Comparison of ENCODE assay signal across 18 cellular contexts in genomic region chr11:128931066-128931465, GRCh38. TPM values are rescaled to one million over a fixed set of nuclear protein-coding genes. Genes with fewer than 3 reads are reported as not detected.
A peak's percentile ranks its signal among the peaks of the same experiment; 100 is the strongest.
DNase-seq lines count a peak whose midpoint lies in the region; ATAC-seq and TF ChIP-seq lines count a peak whose summit lies in the region.
"Had no signal": no experiment of that assay in that cellular context is flagged by ENCODE, and none has a peak within 500 bp of the region (broad histone marks: within the 10 kb centered on the region; RNA-seq: fewer than 3 reads in every experiment).

No MANE protein-coding gene starts in this region.

- H3K27me3 ChIP-seq in SJCRH30 = no peaks in the 10 kb centered on the region

- H3K4me3 Mint-ChIP-seq in chondrocyte (ENCODE audit: unreplicated experiment) (no peak overlapping the region), nephron (no peak overlapping the region)
- H3K4me3 Mint-ChIP-seq: CD4-positive, alpha-beta T cell; GM23338; HFFc6 had no signal

- peaks cover 24% of the 10 kb centered on the region for H3K27me3 Mint-ChIP-seq in chondrocyte (ENCODE audit: low read depth)
- peaks cover 12% of the 10 kb centered on the region for H3K27me3 Mint-ChIP-seq in nephron (ENCODE audit: low read depth)
- H3K27me3 Mint-ChIP-seq: CD4-positive, alpha-beta T cell had no signal

- H3K9me3 Mint-ChIP-seq in chondrocyte (ENCODE audit: low read depth) (no peaks in the 10 kb centered on the region), nephron (no peaks in the 10 kb centered on the region)
- H3K9me3 Mint-ChIP-seq: CD4-positive, alpha-beta T cell; GM23338; HFFc6 had no signal

- TF ChIP-seq CTCF in chondrocyte (IDR thresholded peaks at IDR 0.05) = no peak
- no peak for TF ChIP-seq CTCF in nephron (IDR thresholded peaks at IDR 0.05; ENCODE audit: unreplicated experiment in 3 of 3)
- TF ChIP-seq CTCF in coronary artery (IDR thresholded peaks at IDR 0.05) = no peak

- intact Hi-C loops in sciatic nerve (cut with DNase I) = no loop called here

- H3K4me1 ChIP-seq in SJCRH30 = peaks cover 53% of the 10 kb centered on the region
- H3K4me1 ChIP-seq: A549, Caco-2 had no signal

- H3K27ac ChIP-seq in SJCRH30 (peak overlapping the region; percentile 87), coronary artery (no peak overlapping the region)
- H3K27ac ChIP-seq: 22Rv1, A549, C4-2B had no signal

- ATAC-seq in sciatic nerve (no peak), HG02981 (IDR thresholded peaks at IDR 0.05; ENCODE audit: unreplicated experiment) (no peak)
- ATAC-seq: A549, GM23338 had no signal

- H3K27ac Mint-ChIP-seq in chondrocyte (ENCODE audit: unreplicated experiment) (peak overlapping the region; percentile 27), nephron (peak overlapping the region; percentile 38 to 54 (median 40))
- H3K27ac Mint-ChIP-seq: CD4-positive, alpha-beta T cell; GM23338; HFFc6 had no signal

- H3K4me3 ChIP-seq in SJCRH30 = no peak overlapping the region
- no peak overlapping the region for H3K4me3 ChIP-seq in coronary artery
- H3K4me3 ChIP-seq: A549, GM23338 had no signal

- H3K36me3 Mint-ChIP-seq in chondrocyte (ENCODE audit: low read depth) (peaks cover 2% of the 10 kb centered on the region), nephron (ENCODE audit: low read depth) (no peaks in the 10 kb centered on the region)

- H3K9me3 ChIP-seq in SJCRH30 (replicated peaks) = no peaks in the 10 kb centered on the region
- H3K9me3 ChIP-seq: A549, Caco-2 had no signal

- no peaks in the 10 kb centered on the region for H3K36me3 ChIP-seq in SJCRH30

- peak; percentile 29 for DNase-seq in NCI-H82 (lab: John Stamatoyannopoulos, UW)
- DNase-seq in NCI-H82 treated with DMSO at 0.1 percent for 48 hours (lab: John Stamatoyannopoulos, UW; ENCODE audit: unreplicated experiment) = no peak
- peak; percentile 52 to 63 for DNase-seq in SJCRH30
- DNase-seq in chondrocyte (ENCODE audit: low spot score) = no peak
- no peak for DNase-seq in sciatic nerve (ENCODE audit: low spot score)
- DNase-seq in coronary artery (ENCODE audit: low spot score) = no peak
- DNase-seq: AML-193; CD4-positive, alpha-beta T cell; HCEC 1CT; HFFc6; IMR-90 had no signal

- H3K4me1 Mint-ChIP-seq in chondrocyte (ENCODE audit: low read depth) = peaks cover 7% of the 10 kb centered on the region
- H3K4me1 Mint-ChIP-seq in nephron = peaks cover 65% of the 10 kb centered on the region

RNA-seq across cellular contexts. Expression of gene TP53AIP1, which starts 11.6 kb away (rescaled TPM):
- 0.03 TPM in 1 of 2 replicates, not detected in the other for total RNA-seq in SJCRH30 (2014; rRNA removed; shearing (Covaris generic))
- total RNA-seq in chondrocyte (0.17 TPM in 1 of 3 replicates, not detected in the others), sciatic nerve (not detected)
- total RNA-seq: HFFc6, IMR-90 had no signal

RNA-seq across cellular contexts. Expression of gene KCNJ5, which starts 39.9 kb away (rescaled TPM):
- 3.1 and 3.2 TPM in 2 replicates for total RNA-seq in SJCRH30 (2014; rRNA removed; shearing (Covaris generic))
- 0.15 to 0.18 TPM in 2 of 3 replicates, not detected in the other for total RNA-seq in chondrocyte
- total RNA-seq in sciatic nerve = 2.5 TPM
- total RNA-seq: Caco-2, GM23338, HFFc6 had no signal

Comparison
In these comparisons a context has a peak if more than half of its experiments do, and no peak if none do; other contexts are left out.
1. DNase-seq: peak in NCI-H82 (single experiment) and SJCRH30 (2 of 2); none in NCI-H82 treated with DMSO at 0.1 percent for 48 hours (single experiment), chondrocyte (single experiment), sciatic nerve (single experiment) and coronary artery (single experiment).